In the genomic region with DNA sequence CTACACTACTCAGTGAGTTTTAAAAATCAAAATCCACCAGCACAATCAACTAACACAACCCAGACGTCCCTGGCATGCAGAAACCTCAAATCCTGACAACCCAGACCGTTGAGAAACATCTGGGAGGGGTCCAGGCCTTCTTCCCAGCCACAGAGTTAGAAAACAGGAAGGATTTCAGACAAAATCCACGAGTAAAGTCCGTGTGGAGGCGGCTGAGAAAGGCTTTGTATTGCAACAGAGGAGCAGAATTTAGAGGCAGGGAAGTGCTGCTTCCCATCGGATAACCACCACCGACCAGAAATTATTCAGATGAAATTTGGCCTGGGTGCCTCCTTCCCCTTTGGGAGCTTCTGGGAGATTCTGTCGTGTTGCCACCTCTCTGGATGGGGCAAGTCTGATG, we compare ENCODE assay signal across 11 cellular contexts.
A peak's percentile ranks its signal among the peaks of the same experiment; 100 is the strongest.
DNase-seq lines count a peak whose midpoint lies in the region; ATAC-seq and TF ChIP-seq lines count a peak whose summit lies in the region.
"Had no signal": no experiment of that assay in that cellular context is flagged by ENCODE, and none has a peak within 500 bp of the region (broad histone marks: within the 10 kb centered on the region; RNA-seq: fewer than 3 reads in every experiment).

No MANE protein-coding gene starts in this region.

- H3K4me1 ChIP-seq in adrenal gland (replicated peaks in 1 of 2) = peaks cover 4 to 26% of the 10 kb centered on the region in 2 donors
- H3K4me1 ChIP-seq in rectal smooth muscle tissue (ENCODE audit: control insufficient read depth, insufficient read depth, low read length) = peaks cover 11% of the 10 kb centered on the region

- TF ChIP-seq CTCF in adrenal gland (IDR thresholded peaks at IDR 0.05) = no peak

- DNase-seq in AG20443 (ENCODE audit: low spot score) (peak; percentile 89), adrenal gland (peak in 6 of 7 donors; percentile 35 to 74 (median 64)), left ventricle myocardium superior (peak; percentile 61), retina (no peak)
- DNase-seq: COR-L47; small intestine; stimulated activated naive B cell treated with anti-CD40 and anti-IgM and Interleukin-4, amounts not matched to agents 10 μg/mL and 1 μg/mL and 100 μg/mL, for 72 hours had no signal

- TF ChIP-seq POLR2A in adrenal gland (IDR thresholded peaks at IDR 0.05) = no peak

- H3K27ac ChIP-seq in adrenal gland (peak overlapping the region in 2 of 5 donors; percentile 58 to 85), rectal smooth muscle tissue (ENCODE audit: low read depth, low read length) (peak overlapping the region; percentile 4)

- H3K9me3 ChIP-seq in adrenal gland (replicated peaks in 1 of 3) = no peaks in the 10 kb centered on the region

- H3K27me3 ChIP-seq in adrenal gland (no peaks in the 10 kb centered on the region), rectal smooth muscle tissue (ENCODE audit: control insufficient read depth, insufficient read depth, low read length) (no peaks in the 10 kb centered on the region)

- intact Hi-C loops in adrenal gland (cut with DNase I) (no loop called here), left ventricle myocardium superior (cut with micrococcal nuclease) (no loop called here)

- H3K36me3 ChIP-seq in adrenal gland (replicated peaks in 1 of 2) (peaks cover 0 to 9% of the 10 kb centered on the region in 2 donors), rectal smooth muscle tissue (ENCODE audit: control insufficient read depth, insufficient read depth, low read length) (no peaks in the 10 kb centered on the region)

- no peak overlapping the region for H3K9ac ChIP-seq in rectal smooth muscle tissue (ENCODE audit: low read length)

- WGBS in adrenal gland, 4 donors = 48 to 59% (median 55%) methylated on average over 8 of the region's 8 CpGs

- peak; percentile 88 for ATAC-seq in left ventricle myocardium superior
- no peak for ATAC-seq in GM19455 (IDR thresholded peaks at IDR 0.05; ENCODE audit: unreplicated experiment)
- no peak for ATAC-seq in HG03159 (IDR thresholded peaks at IDR 0.05; ENCODE audit: unreplicated experiment)
- no peak for ATAC-seq in HG02884 (IDR thresholded peaks at IDR 0.05; ENCODE audit: unreplicated experiment)
- ATAC-seq: stimulated activated naive B cell treated with anti-CD40 and anti-IgM and Interleukin-4, amounts not matched to agents 10 μg/mL and 1 μg/mL and 100 μg/mL, for 72 hours had no signal

- H3K4me3 ChIP-seq in adrenal gland (no peak overlapping the region), rectal smooth muscle tissue (ENCODE audit: low read length) (no peak overlapping the region)
